Comparison of ENCODE assay signal across 11 cellular contexts in the genomic region with DNA sequence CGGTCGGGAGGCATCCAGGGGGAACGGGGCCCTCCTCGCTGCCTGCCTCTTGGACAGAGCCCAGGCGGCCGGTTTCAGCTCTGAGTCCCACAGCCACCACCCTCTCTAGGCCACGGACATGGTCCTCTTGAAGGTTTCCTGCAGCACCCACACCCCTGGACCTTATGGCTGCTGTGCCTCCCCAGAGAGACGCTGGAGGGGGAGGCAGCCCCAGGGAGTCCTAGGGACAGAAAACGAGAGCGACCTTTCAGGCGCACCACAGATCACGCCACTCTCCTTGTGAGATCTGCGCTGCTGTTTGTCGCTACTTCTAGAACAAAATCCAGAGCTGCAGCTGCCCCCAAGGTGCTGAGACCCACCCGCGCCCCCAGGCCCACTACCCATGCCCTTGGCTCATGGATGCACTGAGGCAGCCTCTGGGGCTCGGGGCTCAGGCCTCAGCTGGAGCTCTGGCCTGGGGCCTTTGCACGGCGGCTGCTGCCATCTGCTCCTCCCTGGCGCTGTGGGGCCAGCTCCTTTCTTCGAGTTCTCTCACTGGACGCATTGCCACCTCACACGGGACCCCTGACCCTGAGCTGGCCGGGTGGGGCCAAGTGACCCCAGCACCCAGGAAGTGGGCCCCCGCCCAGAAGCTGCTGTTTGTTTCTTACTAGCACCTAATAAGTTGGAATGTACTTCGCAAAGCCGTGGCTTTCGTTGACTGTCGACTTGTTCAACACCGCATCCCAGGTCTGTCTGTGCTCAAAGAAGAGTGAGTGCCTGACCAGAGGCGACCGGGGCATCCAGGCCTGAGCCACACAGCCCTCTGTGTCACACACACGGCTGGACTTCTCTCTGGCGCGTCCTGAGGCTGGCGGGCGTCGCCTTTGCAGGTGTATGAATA.
DNase-seq lines count a peak whose midpoint lies in the region; ATAC-seq and TF ChIP-seq lines count a peak whose summit lies in the region.
"Had no signal": no experiment of that assay in that cellular context is flagged by ENCODE, and none has a peak within 500 bp of the region (broad histone marks: within the 10 kb centered on the region; RNA-seq: fewer than 3 reads in every experiment).

No MANE protein-coding gene starts in this region.

- CTCF ChIA-PET in mammary epithelial cell (lab: Charles Lee; ENCODE audit: low non-redundant PET): no interaction called here

- H3K4me3 ChIP-seq in mammary epithelial cell (replicated peaks in 1 of 3; ENCODE audit: insufficient read depth in 1 of 3, low read depth in 2 of 3, low read length in 3 of 3): no peak overlapping the region

- peak overlapping the region in 1 of 2 donors; percentile 24 for H3K4me3 Mint-ChIP-seq in stimulated activated naive CD8-positive, alpha-beta T cell treated with anti-CD3 and anti-CD28 coated beads, Interleukin-15, amount 100 ng/mL, for 72 hours

- intact Hi-C loops in mammary epithelial cell (cut with micrococcal nuclease): loop anchor here (2.0 to 10.0 kb wide), 3 partner anchors 55 to 203 kb away; partner anchors contain the start of gene DLL1

- peaks cover 18% of the 10 kb centered on the region for H3K27me3 Mint-ChIP-seq in stimulated activated naive CD8-positive, alpha-beta T cell treated with anti-CD3 and anti-CD28 coated beads, Interleukin-15, amount 100 ng/mL, for 72 hours
- H3K27me3 Mint-ChIP-seq: activated naive CD8-positive, alpha-beta T cell; CD4-positive, CD25-positive, alpha-beta regulatory T cell had no signal

- dilution Hi-C loops in mammary epithelial cell (cut with HindIII; ENCODE audit: low sequenced_read_pairs): no loop called here

- WGBS in mammary epithelial cell (ENCODE audit: low coverage, missing lambda C conversion rate): 97% methylated on average over 21 of the region's 38 CpGs

- H3K27me3 ChIP-seq in mammary epithelial cell (ENCODE audit: insufficient read depth, low read length): no peaks in the 10 kb centered on the region

- peaks cover 17% of the 10 kb centered on the region for H3K4me1 Mint-ChIP-seq in stimulated activated naive CD8-positive, alpha-beta T cell treated with anti-CD3 and anti-CD28 coated beads, Interleukin-15, amount 100 ng/mL, for 72 hours
- H3K4me1 Mint-ChIP-seq: CD4-positive, CD25-positive, alpha-beta regulatory T cell had no signal

- H3K4me1 ChIP-seq in mammary epithelial cell (ENCODE audit: insufficient read depth, low read length): peaks cover 17% of the 10 kb centered on the region

- no peak for TF ChIP-seq CTCF in mammary epithelial cell (conservative IDR thresholded peaks at IDR 0.05 in 1 of 2, IDR thresholded peaks at IDR 0.05 in 1 of 2; ENCODE audit: extremely low read depth in 1 of 2, insufficient read depth in 1 of 2, low read depth in 1 of 2, low read length in 2 of 2)

- H4K20me1 ChIP-seq in mammary epithelial cell (ENCODE audit: insufficient read depth, low read length): no peaks in the 10 kb centered on the region

- peak overlapping the region in 1 of 2 donors; percentile 74 for H3K27ac Mint-ChIP-seq in stimulated activated naive CD8-positive, alpha-beta T cell treated with anti-CD3 and anti-CD28 coated beads, Interleukin-15, amount 100 ng/mL, for 72 hours
- H3K27ac Mint-ChIP-seq: CD4-positive, CD25-positive, alpha-beta regulatory T cell had no signal

- H3K36me3 ChIP-seq in mammary epithelial cell (ENCODE audit: insufficient read depth, low read length): no peaks in the 10 kb centered on the region

- ATAC-seq in stimulated activated naive CD8-positive, alpha-beta T cell treated with anti-CD3 and anti-CD28 coated beads, Interleukin-15, amount 100 ng/mL, for 72 hours: peak; percentile 39
- ATAC-seq in GM21528 (IDR thresholded peaks at IDR 0.05; ENCODE audit: low FRiP score, unreplicated experiment): no peak

- no peak overlapping the region for H3K9ac ChIP-seq in mammary epithelial cell (ENCODE audit: insufficient read depth, low read length)

- peaks cover 12% of the 10 kb centered on the region for H3K9me3 ChIP-seq in mammary epithelial cell (replicated peaks; ENCODE audit: insufficient read depth, low read length)

- in situ Hi-C loops in mammary epithelial cell (cut with MboI; ENCODE audit: low sequenced_read_pairs in 2 of 2): no loop called here

- no peak overlapping the region for H3K27ac ChIP-seq in mammary epithelial cell (ENCODE audit: insufficient read depth, low read depth, low read length)

- H3K79me2 ChIP-seq in mammary epithelial cell (ENCODE audit: insufficient read depth, low read length): no peaks in the 10 kb centered on the region

- H3K9me3 Mint-ChIP-seq in stimulated activated naive CD8-positive, alpha-beta T cell treated with anti-CD3 and anti-CD28 coated beads, Interleukin-15, amount 100 ng/mL, for 72 hours: peaks cover 0 to 16% of the 10 kb centered on the region in 2 donors

- BruUV-seq in mammary epithelial cell (replicated peaks; lab: Mats Ljungman, UMichigan): no TSS peak

- H3K4me2 ChIP-seq in mammary epithelial cell (ENCODE audit: insufficient read depth, low read depth, low read length): no peak overlapping the region

- H2AFZ ChIP-seq in mammary epithelial cell (ENCODE audit: low read depth, low read length): no peak overlapping the region

- DNase-seq in activated CD8-positive, alpha-beta memory T cell treated with anti-CD3 and anti-CD28 coated beads for 24 hours: peak; percentile 49
- no peak for DNase-seq in activated CD8-positive, alpha-beta memory T cell treated with anti-CD3 and anti-CD28 coated beads, Interleukin-2, amount 50 U/mL, for 48 hours
- DNase-seq in RPMI7951 (ENCODE audit: low read depth) (peak; percentile 35), islet precursor cell (peak; percentile 52), NCI-H1105 (lab: John Stamatoyannopoulos, UW) (no peak), mammary epithelial cell (no peak)
- DNase-seq in stimulated activated naive CD8-positive, alpha-beta T cell treated with anti-CD3 and anti-CD28 coated beads, Interleukin-15, amount 100 ng/mL, for 72 hours: no peak
- DNase-seq: NCI-H1930 had no signal

Comparison
In these comparisons a context has a peak if more than half of its experiments do, and no peak if none do; other contexts are left out.
1. DNase-seq: peak in activated CD8-positive, alpha-beta memory T cell treated with anti-CD3 and anti-CD28 coated beads for 24 hours (single experiment), RPMI7951 (single experiment) and islet precursor cell (single experiment); none in activated CD8-positive, alpha-beta memory T cell treated with anti-CD3 and anti-CD28 coated beads, Interleukin-2, amount 50 U/mL, for 48 hours (single experiment), stimulated activated naive CD8-positive, alpha-beta T cell treated with anti-CD3 and anti-CD28 coated beads, Interleukin-15, amount 100 ng/mL, for 72 hours (0 of 2), NCI-H1105 (single experiment) and mammary epithelial cell (single experiment).